29 cellular contexts compared by ENCODE assay signal in genomic region chr3:80241791-80242190, GRCh38.
"Had no signal": no experiment of that assay in that cellular context is flagged by ENCODE, and none has a peak within 500 bp of the region (broad histone marks: within the 10 kb centered on the region; RNA-seq: fewer than 3 reads in every experiment).

No MANE protein-coding gene starts in this region.

- H3K4me3 ChIP-seq: colonic mucosa, coronary artery, dorsolateral prefrontal cortex, esophagus muscularis mucosa, esophagus squamous epithelium, gastrocnemius medialis, gastroesophageal sphincter, heart left ventricle, heart right ventricle, hepatocyte had no signal

- H3K79me2 ChIP-seq: hepatocyte had no signal

- DNase-seq: colonic mucosa; cortex of kidney; dermis blood vessel endothelial cell; dorsolateral prefrontal cortex; effector CD4-positive, alpha-beta T cell; effector CD8-positive, alpha-beta T cell; effector memory CD4-positive, alpha-beta T cell; effector memory CD8-positive, alpha-beta T cell; endodermal cell; erythroblast; esophagus squamous epithelium; foreskin fibroblast; foreskin keratinocyte; foreskin melanocyte; gastrocnemius medialis; glutamatergic neuron; head of caudate nucleus; heart left ventricle; heart right ventricle had no signal

- H3K9me3 Mint-ChIP-seq: endodermal cell had no signal

- FAIRE-seq: endometrium, endothelial cell of umbilical vein, frontal cortex had no signal

- H3K36me3 ChIP-seq: colonic mucosa, esophagus muscularis mucosa, esophagus squamous epithelium, gastrocnemius medialis, gastroesophageal sphincter, heart left ventricle, heart right ventricle had no signal

- H3K27ac ChIP-seq: colonic mucosa, coronary artery, dorsolateral prefrontal cortex, epithelial cell of prostate, esophagus muscularis mucosa, esophagus squamous epithelium, foreskin keratinocyte, gastrocnemius medialis, gastroesophageal sphincter, heart left ventricle, heart right ventricle, hepatocyte had no signal

- H3K27ac Mint-ChIP-seq: dendritic cell treated with granulocyte-macrophage colony-stimulating factor and Interleukin-4, amounts not matched to agents 40 ng/mL and 50 ng/mL, for 4 days; effector memory CD8-positive, alpha-beta T cell; endodermal cell had no signal

- H3K4me3 Mint-ChIP-seq: dendritic cell treated with granulocyte-macrophage colony-stimulating factor and Interleukin-4, amounts not matched to agents 40 ng/mL and 50 ng/mL, for 4 days; effector memory CD8-positive, alpha-beta T cell; endodermal cell had no signal

- H3K9me3 ChIP-seq: colonic mucosa, esophagus muscularis mucosa, esophagus squamous epithelium, gastrocnemius medialis, gastroesophageal sphincter had no signal

- H3K27me3 ChIP-seq: colonic mucosa, dorsolateral prefrontal cortex, esophagus muscularis mucosa, esophagus squamous epithelium, foreskin keratinocyte, gastrocnemius medialis, gastroesophageal sphincter, heart left ventricle, heart right ventricle, hepatocyte had no signal

- ATAC-seq: effector memory CD8-positive, alpha-beta T cell; esophagus mucosa; foreskin keratinocyte; gastrocnemius medialis; gastroesophageal sphincter; heart left ventricle; heart right ventricle had no signal

- H3K4me2 ChIP-seq: hepatocyte had no signal

- H2AFZ ChIP-seq: hepatocyte had no signal

- H3K4me1 ChIP-seq: colonic mucosa, esophagus muscularis mucosa, esophagus squamous epithelium, foreskin keratinocyte, gastrocnemius medialis, gastroesophageal sphincter, heart left ventricle, heart right ventricle had no signal

- H3K27me3 Mint-ChIP-seq: dendritic cell treated with granulocyte-macrophage colony-stimulating factor and Interleukin-4, amounts not matched to agents 40 ng/mL and 50 ng/mL, for 4 days; effector memory CD8-positive, alpha-beta T cell had no signal
